Comparison of ENCODE assay signal across 8 cellular contexts in genomic region chr10:30502266-30503058, GRCh38.
DNase-seq lines count a peak whose midpoint lies in the region; ATAC-seq and TF ChIP-seq lines count a peak whose summit lies in the region.

No MANE protein-coding gene starts in this region.

- no peaks in the 10 kb centered on the region for H3K79me2 ChIP-seq in neural progenitor cell (ENCODE audit: low read depth)

- H3K9ac ChIP-seq in neural progenitor cell: no peak overlapping the region

- H3K36me3 ChIP-seq in neural progenitor cell: no peaks in the 10 kb centered on the region

- CTCF ChIA-PET in activated CD4-positive, alpha-beta memory T cell treated with anti-CD3 and anti-CD28 coated beads, Interleukin-2, amount 10 ng/mL, durations not matched to agents 7 days and 5 days (lab: Charles Lee): no interaction called here

- H3K27ac ChIP-seq in neural progenitor cell: no peak overlapping the region

- H3K4me3 ChIP-seq in GM12875 (ENCODE audit: low read depth, low read length): peak overlapping the region; percentile 35
- H3K4me3 ChIP-seq in neural progenitor cell: no peak overlapping the region

- TF ChIP-seq CTCF in GM12875 (IDR thresholded peaks at IDR 0.05; ENCODE audit: borderline replicate concordance, insufficient read depth, low read depth, low read length) (no peak), neural progenitor cell (IDR thresholded peaks at IDR 0.05) (no peak)

- H3K27me3 ChIP-seq in neural progenitor cell: no peaks in the 10 kb centered on the region

- H4K20me1 ChIP-seq in neural progenitor cell (ENCODE audit: low read depth): no peaks in the 10 kb centered on the region

- DNase-seq in activated CD4-positive, alpha-beta memory T cell treated with anti-CD3 and anti-CD28 coated beads, Interleukin-2, amount 10 ng/mL, durations not matched to agents 7 days and 5 days: peak; percentile 83
- no peak for DNase-seq in neural progenitor cell (ENCODE audit: low spot score)
- no peak for DNase-seq in retina
- DNase-seq in NCI-H510A treated with DMSO at 0.1 percent for 48 hours (lab: John Stamatoyannopoulos, UW): no peak
- DNase-seq in NCI-H146 (lab: John Stamatoyannopoulos, UW): no peak

- peak overlapping the region; percentile 91 for H3K27ac Mint-ChIP-seq in activated CD4-positive, alpha-beta memory T cell treated with anti-CD3 and anti-CD28 coated beads, Interleukin-2, amount 10 ng/mL, durations not matched to agents 7 days and 5 days
- H3K27ac Mint-ChIP-seq in neural progenitor cell: no peak overlapping the region

- no peaks in the 10 kb centered on the region for H3K9me3 ChIP-seq in neural progenitor cell (ENCODE audit: low read depth)

- peak overlapping the region; percentile 48 for H3K4me3 Mint-ChIP-seq in activated CD4-positive, alpha-beta memory T cell treated with anti-CD3 and anti-CD28 coated beads, Interleukin-2, amount 10 ng/mL, durations not matched to agents 7 days and 5 days
- no peak overlapping the region for H3K4me3 Mint-ChIP-seq in neural progenitor cell

- H3K9me3 Mint-ChIP-seq in activated CD4-positive, alpha-beta memory T cell treated with anti-CD3 and anti-CD28 coated beads, Interleukin-2, amount 10 ng/mL, durations not matched to agents 7 days and 5 days: no peaks in the 10 kb centered on the region
- H3K9me3 Mint-ChIP-seq in neural progenitor cell: no peaks in the 10 kb centered on the region

- peaks cover 73% of the 10 kb centered on the region for H3K4me1 Mint-ChIP-seq in activated CD4-positive, alpha-beta memory T cell treated with anti-CD3 and anti-CD28 coated beads, Interleukin-2, amount 10 ng/mL, durations not matched to agents 7 days and 5 days
- peaks cover 2% of the 10 kb centered on the region for H3K4me1 Mint-ChIP-seq in neural progenitor cell

- H2AFZ ChIP-seq in neural progenitor cell (replicated peaks): peak overlapping the region; percentile 52

- no peaks in the 10 kb centered on the region for H3F3A ChIP-seq in neural progenitor cell (ENCODE audit: low read depth)

- ATAC-seq in GM21390 (IDR thresholded peaks at IDR 0.05; ENCODE audit: unreplicated experiment): peak; percentile 70
- peak; percentile 56 for ATAC-seq in HG03571 (IDR thresholded peaks at IDR 0.05; ENCODE audit: unreplicated experiment)

- no peaks in the 10 kb centered on the region for H3K27me3 Mint-ChIP-seq in activated CD4-positive, alpha-beta memory T cell treated with anti-CD3 and anti-CD28 coated beads, Interleukin-2, amount 10 ng/mL, durations not matched to agents 7 days and 5 days
- peaks cover 2% of the 10 kb centered on the region for H3K27me3 Mint-ChIP-seq in neural progenitor cell (ENCODE audit: insufficient read depth, low read depth)

- no peaks in the 10 kb centered on the region for H3K4me1 ChIP-seq in neural progenitor cell

- peaks cover 7% of the 10 kb centered on the region for H3K36me3 Mint-ChIP-seq in activated CD4-positive, alpha-beta memory T cell treated with anti-CD3 and anti-CD28 coated beads, Interleukin-2, amount 10 ng/mL, durations not matched to agents 7 days and 5 days (ENCODE audit: low read depth)
- H3K36me3 Mint-ChIP-seq in neural progenitor cell: no peaks in the 10 kb centered on the region

- POLR2A ChIA-PET in activated CD4-positive, alpha-beta memory T cell treated with anti-CD3 and anti-CD28 coated beads, Interleukin-2, amount 10 ng/mL, durations not matched to agents 7 days and 5 days (lab: Charles Lee): interaction anchor here (1.1 to 3.9 kb wide), 5 partner anchors 10 to 84 kb away, joined by 5 to 32 read pairs (median 8); no protein-coding TSS in a partner anchor

- H3K4me2 ChIP-seq in neural progenitor cell: no peak overlapping the region
